Comparison of ENCODE assay signal across 11 cellular contexts in the genomic region with DNA sequence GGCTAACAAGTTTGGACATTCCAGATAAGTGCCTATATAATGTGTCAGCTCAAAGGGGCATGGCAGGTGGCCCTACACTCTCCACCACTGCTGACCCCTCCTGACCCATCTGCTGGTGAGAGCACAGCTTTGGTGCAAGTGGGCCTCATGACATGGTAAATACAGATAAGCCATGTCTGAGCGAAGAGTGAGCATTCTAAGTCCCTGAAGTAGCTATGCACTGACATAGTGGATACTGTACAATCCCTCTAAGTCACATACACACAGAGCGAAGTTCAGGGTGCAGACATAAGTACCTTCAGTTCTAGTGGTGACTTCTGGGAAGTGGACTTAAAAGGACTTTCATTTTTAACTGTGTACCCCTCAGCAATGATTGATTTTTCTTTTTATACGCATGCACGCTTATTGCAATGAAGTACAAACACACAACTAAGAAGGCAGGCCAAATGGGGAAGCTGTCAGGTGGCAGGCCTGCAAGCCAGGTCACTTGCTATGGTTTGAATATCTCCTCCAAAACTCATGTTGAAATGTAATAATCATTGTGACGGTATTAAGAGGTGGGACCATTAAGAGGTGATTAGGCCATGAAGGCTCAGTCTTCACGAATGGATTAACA. TPM values are rescaled to one million over a fixed set of nuclear protein-coding genes. Genes with fewer than 3 reads are reported as not detected.
DNase-seq lines count a peak whose midpoint lies in the region; ATAC-seq and TF ChIP-seq lines count a peak whose summit lies in the region.
"Had no signal": no experiment of that assay in that cellular context is flagged by ENCODE, and none has a peak within 500 bp of the region (broad histone marks: within the 10 kb centered on the region; RNA-seq: fewer than 3 reads in every experiment).

No MANE protein-coding gene starts in this region.

- H3K4me3 Mint-ChIP-seq in activated naive CD4-positive, alpha-beta T cell treated with anti-CD3 and anti-CD28 coated beads, Interleukin-2, amount 10 ng/mL, durations not matched to agents 7 days and 5 days, result peak overlapping the region; percentile 44
- peak overlapping the region; percentile 64 for H3K4me3 Mint-ChIP-seq in activated CD8-positive, alpha-beta T cell treated with anti-CD3 and anti-CD28 coated beads, Interleukin-2, amount 10 ng/mL, durations not matched to agents 7 days and 5 days
- H3K4me3 Mint-ChIP-seq: stimulated activated naive B cell treated with anti-CD40 and anti-IgM and Interleukin-4, amounts not matched to agents 10 μg/mL and 1 μg/mL and 100 μg/mL, for 72 hours had no signal

- no peak for TF ChIP-seq CTCF in right lobe of liver (IDR thresholded peaks at IDR 0.05)
- no peak for TF ChIP-seq CTCF in transverse colon (IDR thresholded peaks at IDR 0.05)
- TF ChIP-seq CTCF in PC-9 (conservative IDR thresholded peaks at IDR 0.05), result no peak

- WGBS in right lobe of liver (ENCODE audit: insufficient coverage, low coverage, low lambda C conversion rate, missing lambda C conversion rate), result 46% methylated on average over 6 of the region's 6 CpGs
- WGBS in transverse colon (ENCODE audit: low coverage in 1 of 2), 2 donors, result 86 to 93% methylated on average over 3 to 6 of the region's 6 CpGs

- no peaks in the 10 kb centered on the region for H3K27me3 Mint-ChIP-seq in activated naive CD4-positive, alpha-beta T cell treated with anti-CD3 and anti-CD28 coated beads, Interleukin-2, amount 10 ng/mL, durations not matched to agents 7 days and 5 days
- no peaks in the 10 kb centered on the region for H3K27me3 Mint-ChIP-seq in activated CD8-positive, alpha-beta T cell treated with anti-CD3 and anti-CD28 coated beads, Interleukin-2, amount 10 ng/mL, durations not matched to agents 7 days and 5 days (ENCODE audit: low read depth)
- H3K27me3 Mint-ChIP-seq: stimulated activated naive B cell treated with anti-CD40 and anti-IgM and Interleukin-4, amounts not matched to agents 10 μg/mL and 1 μg/mL and 100 μg/mL, for 72 hours had no signal

- H3F3A ChIP-seq in PC-9 (ENCODE audit: insufficient read depth, low read depth), result no peaks in the 10 kb centered on the region; the same call in 1 of the 2 replicates

- H3K27ac ChIP-seq in right lobe of liver (peak overlapping the region; percentile 46 to 59 (median 54)), transverse colon (peak overlapping the region; percentile 70 to 86 (median 72)), PC-9 (no peak overlapping the region)

- H3K36me3 Mint-ChIP-seq in activated naive CD4-positive, alpha-beta T cell treated with anti-CD3 and anti-CD28 coated beads, Interleukin-2, amount 10 ng/mL, durations not matched to agents 7 days and 5 days, result peaks cover 64% of the 10 kb centered on the region
- peaks cover 77% of the 10 kb centered on the region for H3K36me3 Mint-ChIP-seq in activated CD8-positive, alpha-beta T cell treated with anti-CD3 and anti-CD28 coated beads, Interleukin-2, amount 10 ng/mL, durations not matched to agents 7 days and 5 days (ENCODE audit: low read depth)

- no peaks in the 10 kb centered on the region for H3K9me2 ChIP-seq in PC-9 (ENCODE audit: insufficient read depth)

- POLR2A ChIA-PET in activated CD8-positive, alpha-beta T cell treated with anti-CD3 and anti-CD28 coated beads, Interleukin-2, amount 10 ng/mL, durations not matched to agents 7 days and 5 days (lab: Charles Lee), result interaction anchor here (1.8 to 6.0 kb wide), 4 partner anchors 11 to 35 kb away, joined by 6 to 53 read pairs (median 18); no protein-coding TSS in a partner anchor
- POLR2A ChIA-PET in PC-9 (lab: Charles Lee; ENCODE audit: unreplicated experiment), result no interaction called here

- H3K36me3 ChIP-seq in right lobe of liver (no peaks in the 10 kb centered on the region), transverse colon (peaks cover 0 to 4% (median 0%) of the 10 kb centered on the region in 4 donors), PC-9 (ENCODE audit: low read depth) (no peaks in the 10 kb centered on the region)

- in situ Hi-C loops in transverse colon (cut with MboI; ENCODE audit: low pct_ligation_motif_present in 1 of 4, low pct_unique_long_range_greater_than_20kb in 1 of 4, low sequenced_read_pairs in 3 of 4), result no loop called here

- no TSS peak for BruUV-seq in PC-9 (replicated peaks; lab: Mats Ljungman, UMichigan)

- CTCF ChIA-PET in activated naive CD4-positive, alpha-beta T cell treated with anti-CD3 and anti-CD28 coated beads, Interleukin-2, amount 10 ng/mL, durations not matched to agents 7 days and 5 days (lab: Charles Lee), result interaction anchor here (1.1 to 4.0 kb wide), 9 partner anchors 9 to 77 kb away, joined by 3 to 33 read pairs (median 9); no protein-coding TSS in a partner anchor
- CTCF ChIA-PET in activated CD8-positive, alpha-beta T cell treated with anti-CD3 and anti-CD28 coated beads, Interleukin-2, amount 10 ng/mL, durations not matched to agents 7 days and 5 days (lab: Charles Lee), result interaction anchor here (0.7 to 7.0 kb wide), 22 partner anchors 8 to 205 kb away, joined by 3 to 64 read pairs (median 8); partner anchors contain the start of gene TBC1D2B
- CTCF ChIA-PET in PC-9 (lab: Charles Lee), result no interaction called here

- intact Hi-C loops in right lobe of liver (cut with DNase I), result no loop called here
- intact Hi-C loops in transverse colon (cut with DNase I; ENCODE audit: low total_unique reads), result no loop called here
- intact Hi-C loops in PC-9 (cut with micrococcal nuclease; ENCODE audit: unreplicated experiment), result no loop called here

- TF ChIP-seq EP300 in transverse colon (IDR thresholded peaks at IDR 0.05; ENCODE audit: low read depth), result no peak

- H3K4me1 ChIP-seq in right lobe of liver (peaks cover 0 to 52% (median 21%) of the 10 kb centered on the region in 4 donors), transverse colon (peaks cover 19 to 67% (median 38%) of the 10 kb centered on the region in 4 donors), PC-9 (replicated peaks; ENCODE audit: insufficient read depth) (no peaks in the 10 kb centered on the region)

- no peak for TF ChIP-seq POLR2A in right lobe of liver (IDR thresholded peaks at IDR 0.05)
- no peak for TF ChIP-seq POLR2A in transverse colon (IDR thresholded peaks at IDR 0.05)

- H3K9me3 ChIP-seq in right lobe of liver, result no peaks in the 10 kb centered on the region
- H3K9me3 ChIP-seq in transverse colon, result no peaks in the 10 kb centered on the region
- no peaks in the 10 kb centered on the region for H3K9me3 ChIP-seq in PC-9 (ENCODE audit: insufficient read depth, low read depth)

- H3K79me2 ChIP-seq in PC-9 (ENCODE audit: low read depth), result no peaks in the 10 kb centered on the region

- H2AFZ ChIP-seq in PC-9, result no peak overlapping the region

- no peak for DNase-seq in activated naive CD4-positive, alpha-beta T cell treated with anti-CD3 and anti-CD28 coated beads, Interleukin-2, amount 10 ng/mL, durations not matched to agents 7 days and 5 days
- no peak for DNase-seq in activated naive CD4-positive, alpha-beta T cell treated with Interleukin-2 at 50 U/mL for 16 hours
- DNase-seq in activated CD8-positive, alpha-beta T cell treated with anti-CD3 and anti-CD28 coated beads, Interleukin-2, amount 10 ng/mL, durations not matched to agents 7 days and 5 days, result no peak
- DNase-seq in right lobe of liver (no peak), transverse colon (no peak), PC-9 (no peak), HT-29 (ENCODE audit: low spot score) (no peak)
- DNase-seq: NCI-H1092 treated with DMSO at 0.1 percent for 48 hours; stimulated activated naive B cell treated with anti-CD40 and anti-IgM and Interleukin-4, amounts not matched to agents 10 μg/mL and 1 μg/mL and 100 μg/mL, for 72 hours had no signal

- H4K20me1 ChIP-seq in PC-9 (ENCODE audit: insufficient read depth), result no peaks in the 10 kb centered on the region

- H3K4me3 ChIP-seq in right lobe of liver (no peak overlapping the region), transverse colon (no peak overlapping the region), PC-9 (no peak overlapping the region)

- no peaks in the 10 kb centered on the region for H3K27me3 ChIP-seq in right lobe of liver
- no peaks in the 10 kb centered on the region for H3K27me3 ChIP-seq in transverse colon
- H3K27me3 ChIP-seq in PC-9 (ENCODE audit: insufficient read depth, low read depth), result no peaks in the 10 kb centered on the region

- H3K4me1 Mint-ChIP-seq in activated naive CD4-positive, alpha-beta T cell treated with anti-CD3 and anti-CD28 coated beads, Interleukin-2, amount 10 ng/mL, durations not matched to agents 7 days and 5 days, result peaks cover 91% of the 10 kb centered on the region
- peaks cover 92% of the 10 kb centered on the region for H3K4me1 Mint-ChIP-seq in activated CD8-positive, alpha-beta T cell treated with anti-CD3 and anti-CD28 coated beads, Interleukin-2, amount 10 ng/mL, durations not matched to agents 7 days and 5 days (ENCODE audit: low read depth)

- no peak overlapping the region for H3K4me2 ChIP-seq in PC-9

- no peaks in the 10 kb centered on the region for H3K9me3 Mint-ChIP-seq in activated naive CD4-positive, alpha-beta T cell treated with anti-CD3 and anti-CD28 coated beads, Interleukin-2, amount 10 ng/mL, durations not matched to agents 7 days and 5 days
- no peaks in the 10 kb centered on the region for H3K9me3 Mint-ChIP-seq in activated CD8-positive, alpha-beta T cell treated with anti-CD3 and anti-CD28 coated beads, Interleukin-2, amount 10 ng/mL, durations not matched to agents 7 days and 5 days (ENCODE audit: insufficient read depth)
- H3K9me3 Mint-ChIP-seq: stimulated activated naive B cell treated with anti-CD40 and anti-IgM and Interleukin-4, amounts not matched to agents 10 μg/mL and 1 μg/mL and 100 μg/mL, for 72 hours had no signal

- H3K27ac Mint-ChIP-seq in activated naive CD4-positive, alpha-beta T cell treated with anti-CD3 and anti-CD28 coated beads, Interleukin-2, amount 10 ng/mL, durations not matched to agents 7 days and 5 days, result peak overlapping the region; percentile 24
- peak overlapping the region; percentile 79 for H3K27ac Mint-ChIP-seq in activated CD8-positive, alpha-beta T cell treated with anti-CD3 and anti-CD28 coated beads, Interleukin-2, amount 10 ng/mL, durations not matched to agents 7 days and 5 days

- no peak for ATAC-seq in activated CD8-positive, alpha-beta T cell treated with anti-CD3 and anti-CD28 coated beads, Interleukin-2, amount 10 ng/mL, durations not matched to agents 7 days and 5 days
- ATAC-seq in right lobe of liver (peak; percentile 33 to 70 (median 57)), GM19328 (IDR thresholded peaks at IDR 0.05; ENCODE audit: unreplicated experiment) (no peak)
- ATAC-seq: stimulated activated naive B cell treated with anti-CD40 and anti-IgM and Interleukin-4, amounts not matched to agents 10 μg/mL and 1 μg/mL and 100 μg/mL, for 72 hours had no signal

RNA-seq across cellular contexts. Expression of gene TBC1D2B, which starts 41.5 kb away (rescaled TPM):
- total RNA-seq in activated CD8-positive, alpha-beta T cell treated with anti-CD3 and anti-CD28 coated beads, Interleukin-2, amount 10 ng/mL, durations not matched to agents 7 days and 5 days, result 100 to 1,000 TPM; 109 to 119 TPM
- total RNA-seq in right lobe of liver (10 to 100 TPM; 23.7 to 81.4 (median 29.6) TPM), transverse colon (10 to 100 TPM; 40.4 to 62.6 (median 53.8) TPM), PC-9 (2021) (27.7 and 28.3 TPM in 2 replicates)
- total RNA-seq in HT-29 (2014; rRNA removed; shearing (Covaris generic)), result 20.4 and 25.1 TPM in 2 replicates

RNA-seq across cellular contexts. Expression of gene SH2D7, which starts 56.4 kb away (rescaled TPM):
- under 1 TPM; 0.29 to 0.31 TPM for total RNA-seq in activated CD8-positive, alpha-beta T cell treated with anti-CD3 and anti-CD28 coated beads, Interleukin-2, amount 10 ng/mL, durations not matched to agents 7 days and 5 days
- total RNA-seq in right lobe of liver, result not detected
- 1 to 10 TPM in 3 of 4 donors, not detected in 1; 6.0 to 9.7 (median 9.3) TPM for total RNA-seq in transverse colon
- total RNA-seq in PC-9 (2021), result not detected in 2 replicates
- total RNA-seq in HT-29 (2014; rRNA removed; shearing (Covaris generic)), result 0.05 TPM in 1 of 2 replicates, not detected in the other
- total RNA-seq: lower leg skin had no signal

Comparison
In these comparisons a context has a peak if more than half of its experiments do, and no peak if none do; other contexts are left out.
1. ATAC-seq: peak in right lobe of liver (4 of 4); none in activated CD8-positive, alpha-beta T cell treated with anti-CD3 and anti-CD28 coated beads, Interleukin-2, amount 10 ng/mL, durations not matched to agents 7 days and 5 days (single experiment) and GM19328 (single experiment).